Comparison of ENCODE assay signal across 12 cellular contexts in genomic region chr12:69906411-69907216, GRCh38.
DNase-seq lines count a peak whose midpoint lies in the region; ATAC-seq lines count a peak whose summit lies in the region.
"Had no signal": no experiment of that assay in that cellular context is flagged by ENCODE, and none has a peak within 500 bp of the region (broad histone marks: within the 10 kb centered on the region; RNA-seq: fewer than 3 reads in every experiment).

No MANE protein-coding gene starts in this region.

- peaks cover 16% of the 10 kb centered on the region for H3F3A ChIP-seq in GM23248 (ENCODE audit: insufficient read depth)

- ATAC-seq in GM18511 (IDR thresholded peaks at IDR 0.05; ENCODE audit: unreplicated experiment) = peak; percentile 84
- ATAC-seq in GM21528 (IDR thresholded peaks at IDR 0.05; ENCODE audit: low FRiP score, unreplicated experiment) = peak; percentile 91
- ATAC-seq in HG03159 (IDR thresholded peaks at IDR 0.05; ENCODE audit: unreplicated experiment) = peak; percentile 83
- peak; percentile 59 for ATAC-seq in esophagus mucosa

- H3K9me3 ChIP-seq in GM23248 (ENCODE audit: low read depth) = no peaks in the 10 kb centered on the region

- H3K9ac ChIP-seq in GM23248 = no peak overlapping the region

- H2AFZ ChIP-seq in GM23248 = no peak overlapping the region

- no peak overlapping the region for H3K27ac ChIP-seq in GM23248
- H3K27ac ChIP-seq: HL-60 had no signal

- in situ Hi-C loops in GM23248 (cut with MboI) = no loop called here

- H3K79me2 ChIP-seq in GM23248 (ENCODE audit: insufficient read depth) = no peaks in the 10 kb centered on the region

- H3K4me2 ChIP-seq in GM23248 (ENCODE audit: unreplicated experiment) = no peak overlapping the region

- 71 to 79% methylated on average over 4 of the region's 4 CpGs for WGBS in GM23248 (ENCODE audit: low coverage in 1 of 2, low lambda C conversion rate in 2 of 2, missing lambda C conversion rate in 2 of 2), 2 experiments

- no peaks in the 10 kb centered on the region for H4K20me1 ChIP-seq in GM23248 (ENCODE audit: insufficient read depth)

- H3K27me3 ChIP-seq in GM23248 (replicated peaks; ENCODE audit: insufficient read depth) = no peaks in the 10 kb centered on the region

- no peak overlapping the region for H3K4me3 ChIP-seq in GM23248

- DNase-seq in amniotic stem cell (lab: John Stamatoyannopoulos, UW) = no peak
- DNase-seq in dedifferentiated amniotic fluid mesenchymal stem cell (ENCODE audit: extremely low spot score) = no peak
- no peak for DNase-seq in GM23248
- no peak for DNase-seq in cerebellar nuclear complex (lab: John Stamatoyannopoulos, UW)
- DNase-seq: activated CD8-positive, alpha-beta memory T cell treated with anti-CD3 and anti-CD28 coated beads for 24 hours; aorta; NCI-H1930 had no signal

- no peaks in the 10 kb centered on the region for H3K9me2 ChIP-seq in GM23248 (ENCODE audit: insufficient read depth)

- peaks cover 19% of the 10 kb centered on the region for H3K4me1 ChIP-seq in GM23248 (ENCODE audit: insufficient read depth)

- H3K36me3 ChIP-seq in GM23248 (ENCODE audit: low read depth) = no peaks in the 10 kb centered on the region
